Comparison of ENCODE assay signal across 8 cellular contexts in genomic region chr5:956941-957729, GRCh38. TPM values are rescaled to one million over a fixed set of nuclear protein-coding genes. Genes with fewer than 3 reads are reported as not detected.
A peak's percentile ranks its signal among the peaks of the same experiment; 100 is the strongest.
DNase-seq lines count a peak whose midpoint lies in the region; ATAC-seq and TF ChIP-seq lines count a peak whose summit lies in the region.

No MANE protein-coding gene starts in this region.

- H3K4me3 ChIP-seq in kidney epithelial cell (ENCODE audit: low read depth, low read length), result no peak overlapping the region

- CTCF ChIA-PET in GM10248 (lab: Yijun Ruan, JAX), result interaction anchor here (0.7 to 1.6 kb wide), 4 partner anchors 9 to 63 kb away, joined by 3 to 5 read pairs (median 4); no protein-coding TSS in a partner anchor

- H3K27me3 ChIP-seq in kidney epithelial cell (ENCODE audit: control insufficient read depth, insufficient read depth, low read length), result peaks cover 31% of the 10 kb centered on the region

- POLR2A ChIA-PET in GM10248 (lab: Yijun Ruan, JAX), result no interaction called here

- no peaks in the 10 kb centered on the region for H3K9me3 Mint-ChIP-seq in stimulated activated memory B cell treated with anti-CD40 and anti-IgM and Interleukin-4, amounts not matched to agents 10 μg/mL and 1 μg/mL and 100 μg/mL, for 72 hours

- H3K27me3 Mint-ChIP-seq in stimulated activated memory B cell treated with anti-CD40 and anti-IgM and Interleukin-4, amounts not matched to agents 10 μg/mL and 1 μg/mL and 100 μg/mL, for 72 hours, result peaks cover 75% of the 10 kb centered on the region

- H3K4me1 Mint-ChIP-seq in stimulated activated memory B cell treated with anti-CD40 and anti-IgM and Interleukin-4, amounts not matched to agents 10 μg/mL and 1 μg/mL and 100 μg/mL, for 72 hours, result peaks cover 13% of the 10 kb centered on the region

- H3K36me3 ChIP-seq in kidney epithelial cell (ENCODE audit: control insufficient read depth, insufficient read depth, low read length), result no peaks in the 10 kb centered on the region

- H3K36me3 Mint-ChIP-seq in stimulated activated memory B cell treated with anti-CD40 and anti-IgM and Interleukin-4, amounts not matched to agents 10 μg/mL and 1 μg/mL and 100 μg/mL, for 72 hours, result no peaks in the 10 kb centered on the region

- no peak overlapping the region for H3K4me3 Mint-ChIP-seq in stimulated activated memory B cell treated with anti-CD40 and anti-IgM and Interleukin-4, amounts not matched to agents 10 μg/mL and 1 μg/mL and 100 μg/mL, for 72 hours

- DNase-seq in GM10248 (ENCODE audit: extremely low spot score) (peak; percentile 74), LoVo (ENCODE audit: low spot score) (peak; percentile 69), amniotic epithelial cell (ENCODE audit: low read depth) (peak; percentile 94), kidney epithelial cell (ENCODE audit: low read depth) (peak; percentile 47), NCI-H146 treated with DMSO at 0.1 percent for 48 hours (lab: John Stamatoyannopoulos, UW; ENCODE audit: unreplicated experiment) (no peak), GDM1 (lab: John Stamatoyannopoulos, UW) (no peak)

- peak; percentile 79 for ATAC-seq in GM21723 (IDR thresholded peaks at IDR 0.05; ENCODE audit: unreplicated experiment)
- peak; percentile 81 for ATAC-seq in stimulated activated memory B cell treated with anti-CD40 and anti-IgM and Interleukin-4, amounts not matched to agents 10 μg/mL and 1 μg/mL and 100 μg/mL, for 72 hours

- TF ChIP-seq CTCF in GM10248 (IDR thresholded peaks at IDR 0.05; ENCODE audit: control extremely low read depth, extremely low read depth, low read depth, missing control alignments) (no peak), kidney epithelial cell (IDR thresholded peaks at IDR 0.05; ENCODE audit: insufficient read depth, low read length, poor library complexity, severe bottlenecking) (peak; percentile 43)

- peak overlapping the region; percentile 23 for H3K27ac Mint-ChIP-seq in stimulated activated memory B cell treated with anti-CD40 and anti-IgM and Interleukin-4, amounts not matched to agents 10 μg/mL and 1 μg/mL and 100 μg/mL, for 72 hours

RNA-seq across cellular contexts. Expression of gene NKD2, which starts 51.5 kb away (rescaled TPM):
- 1.0 and 1.7 TPM in 2 replicates for total RNA-seq in kidney epithelial cell

Comparison
In these comparisons a context has a peak if more than half of its experiments do, and no peak if none do; other contexts are left out.
1. DNase-seq: peak in GM10248 (single experiment), LoVo (single experiment), amniotic epithelial cell (single experiment) and kidney epithelial cell (single experiment); none in NCI-H146 treated with DMSO at 0.1 percent for 48 hours (single experiment) and GDM1 (single experiment).